Comparison of ENCODE assay signal across 13 cellular contexts in the genomic region with DNA sequence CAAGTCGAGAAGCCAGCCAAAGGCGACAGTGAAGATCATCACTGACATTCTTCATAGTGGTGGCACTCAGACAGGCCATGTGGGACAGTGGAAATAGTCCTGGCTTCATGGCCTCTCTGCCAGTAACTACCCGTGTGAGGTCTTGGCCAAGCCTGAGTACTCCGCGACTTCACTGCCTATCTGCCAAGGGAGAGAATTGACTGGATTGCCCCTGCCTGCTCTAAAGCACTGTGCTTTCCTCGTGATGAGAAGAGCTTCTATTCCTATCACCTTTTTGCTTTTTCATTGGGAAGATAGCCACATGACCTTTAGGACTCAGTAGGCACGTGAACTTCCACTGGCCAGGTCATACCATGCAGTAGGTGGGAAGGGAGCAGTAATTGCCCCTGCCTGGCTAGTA.
DNase-seq lines count a peak whose midpoint lies in the region; ATAC-seq, FAIRE-seq and TF ChIP-seq lines count a peak whose summit lies in the region.
"Had no signal": no experiment of that assay in that cellular context is flagged by ENCODE, and none has a peak within 500 bp of the region (broad histone marks: within the 10 kb centered on the region; RNA-seq: fewer than 3 reads in every experiment).

No MANE protein-coding gene starts in this region.

- peaks cover 48% of the 10 kb centered on the region for H3K4me1 Mint-ChIP-seq in activated CD4-positive, alpha-beta T cell treated with anti-CD3 and anti-CD28 coated beads, Interleukin-2, amount 10 ng/mL, durations not matched to agents 7 days and 5 days

- H3K14ac ChIP-seq in H1 (ENCODE audit: insufficient read length) = no peak overlapping the region

- no peaks in the 10 kb centered on the region for H4K20me1 ChIP-seq in MM.1S (ENCODE audit: insufficient read depth, low read length)
- peaks cover 2 to 3% of the 10 kb centered on the region in 2 experiments for H4K20me1 ChIP-seq in H1 (replicated peaks in 1 of 2; ENCODE audit: control insufficient read depth in 1 of 2, insufficient read depth in 2 of 2, low read length in 2 of 2)

- H2BK120ac ChIP-seq in H1 (replicated peaks; ENCODE audit: low read depth, low read length) = no peak overlapping the region

- H2BK20ac ChIP-seq in H1 (ENCODE audit: low read length) = no peak overlapping the region

- CTCF ChIA-PET in activated CD4-positive, alpha-beta T cell treated with anti-CD3 and anti-CD28 coated beads, Interleukin-2, amount 10 ng/mL, durations not matched to agents 7 days and 5 days (lab: Charles Lee) = interaction anchor here (2.3 kb wide), 1 partner anchor 11 kb away, joined by 5 read pairs; no protein-coding TSS in a partner anchor
- CTCF ChIA-PET in H1 (lab: Charles Lee; ENCODE audit: partially characterized antibody) = interaction anchor here (1.0 to 19.4 kb wide), 9 partner anchors 11 to 61 kb away, joined by 3 to 196 read pairs (median 6); no protein-coding TSS in a partner anchor

- H3K9ac ChIP-seq in MM.1S (ENCODE audit: low read length) (peak overlapping the region; percentile 50), H1 (replicated peaks in 1 of 4; ENCODE audit: extremely low read depth in 1 of 4, low read depth in 3 of 4, low read length in 3 of 4) (no peak overlapping the region), parathyroid adenoma (no peak overlapping the region)

- no peak for FAIRE-seq in H1 (lab: Jason Lieb, UNC)
- FAIRE-seq: colon had no signal

- H3K9me3 Mint-ChIP-seq in activated CD4-positive, alpha-beta T cell treated with anti-CD3 and anti-CD28 coated beads, Interleukin-2, amount 10 ng/mL, durations not matched to agents 7 days and 5 days = no peaks in the 10 kb centered on the region
- H3K9me3 Mint-ChIP-seq: nephron had no signal

- peak overlapping the region; percentile 86 for H3K27ac Mint-ChIP-seq in activated CD4-positive, alpha-beta T cell treated with anti-CD3 and anti-CD28 coated beads, Interleukin-2, amount 10 ng/mL, durations not matched to agents 7 days and 5 days

- peak overlapping the region; percentile 4; the same call in 1 of the 2 replicates for H2BK5ac ChIP-seq in H1 (ENCODE audit: low read depth, low read length)

- ATAC-seq in GM18511 (IDR thresholded peaks at IDR 0.05; ENCODE audit: unreplicated experiment) = no peak

- no peak for DNase-seq in activated CD4-positive, alpha-beta T cell treated with anti-CD3 and anti-CD28 coated beads, Interleukin-2, amount 10 ng/mL, durations not matched to agents 7 days and 5 days
- no peak for DNase-seq in activated CD4-positive, alpha-beta T cell treated with anti-CD3 and anti-CD28 coated beads, Interleukin-2, amount 50 U/mL, for 1 hour
- DNase-seq in MM.1S = no peak
- no peak for DNase-seq in H1 (ENCODE audit: low read depth in 1 of 2, low spot score in 2 of 2)
- no peak for DNase-seq in activated gamma-delta T cell (lab: John Stamatoyannopoulos, UW)
- DNase-seq in NCI-H526 treated with DMSO at 0.1 percent for 48 hours (lab: John Stamatoyannopoulos, UW) = no peak
- DNase-seq: ACHN, erythroblast had no signal

- no peak overlapping the region for H3K56ac ChIP-seq in H1 (replicated peaks; ENCODE audit: insufficient read length, low read depth, low read length)

- no peak overlapping the region for H4K5ac ChIP-seq in H1 (ENCODE audit: insufficient read length, low read depth, low read length)

- no peaks in the 10 kb centered on the region for H3K36me3 Mint-ChIP-seq in activated CD4-positive, alpha-beta T cell treated with anti-CD3 and anti-CD28 coated beads, Interleukin-2, amount 10 ng/mL, durations not matched to agents 7 days and 5 days (ENCODE audit: low read depth)

- H3K18ac ChIP-seq in H1 (ENCODE audit: extremely low read depth, low read length) = 0 out of 2 replicates have a peak overlapping the region, but pooled peaks have one; percentile 40

- peaks cover 31% of the 10 kb centered on the region for H3F3A ChIP-seq in MM.1S (ENCODE audit: insufficient read depth, low read length)

- peaks cover 45% of the 10 kb centered on the region for H3K4me1 ChIP-seq in MM.1S (ENCODE audit: low read length)
- H3K4me1 ChIP-seq in H1 (replicated peaks in 1 of 4; ENCODE audit: control insufficient read depth in 3 of 4, insufficient read depth in 4 of 4, low read length in 3 of 4) = peaks cover 5 to 23% (median 16%) of the 10 kb centered on the region in 4 experiments
- peaks cover 44% of the 10 kb centered on the region for H3K4me1 ChIP-seq in parathyroid adenoma
- H3K4me1 ChIP-seq: SJSA1 had no signal

- H2BK12ac ChIP-seq in H1 (ENCODE audit: low read depth, low read length) = peak overlapping the region; percentile 92; the same call in 1 of the 2 replicates

- peak overlapping the region; percentile 55; the same call in 1 of the 2 replicates for H3K4me2 ChIP-seq in MM.1S (ENCODE audit: low read depth, low read length)
- H3K4me2 ChIP-seq in H1 (ENCODE audit: insufficient read depth in 1 of 2, low read depth in 2 of 2, low read length in 2 of 2) = peak overlapping the region; percentile 19 to 39; a peak in 1 of 4 replicates
- peak overlapping the region; percentile 16 for H3K4me2 ChIP-seq in parathyroid adenoma (ENCODE audit: low read length)

- H3K23me2 ChIP-seq in H1 (ENCODE audit: low read depth, low read length) = no peaks in the 10 kb centered on the region; the same call in 1 of the 2 replicates

- H3K23ac ChIP-seq in H1 (ENCODE audit: insufficient read length) = no peak overlapping the region

- peak overlapping the region; percentile 11 for H4K91ac ChIP-seq in H1 (replicated peaks; ENCODE audit: insufficient read length, low read length)

- H3K27ac ChIP-seq in MM.1S (ENCODE audit: low read length) (peak overlapping the region; percentile 97), H1 (ENCODE audit: low read depth, low read length) (no peak overlapping the region), parathyroid adenoma (peak overlapping the region; percentile 48)
- H3K27ac ChIP-seq: SJSA1 had no signal

- TF ChIP-seq RAD21 in H1 (IDR thresholded peaks at IDR 0.05 in 1 of 2, conservative IDR thresholded peaks at IDR 0.05 in 1 of 2; ENCODE audit: low read depth in 2 of 2, low read length in 2 of 2) = no peak

- H3K27me3 Mint-ChIP-seq in activated CD4-positive, alpha-beta T cell treated with anti-CD3 and anti-CD28 coated beads, Interleukin-2, amount 10 ng/mL, durations not matched to agents 7 days and 5 days = peaks cover 10% of the 10 kb centered on the region

- peaks cover 7% of the 10 kb centered on the region for H3K79me1 ChIP-seq in H1 (ENCODE audit: low read depth, low read length)

- H3K79me2 ChIP-seq in MM.1S (ENCODE audit: low read length) (peaks cover 7% of the 10 kb centered on the region), H1 (ENCODE audit: control insufficient read depth in 1 of 2, insufficient read depth in 2 of 2, low read length in 2 of 2) (peaks cover 0 to 27% of the 10 kb centered on the region in 2 experiments; a peak in 3 of 4 replicates), parathyroid adenoma (peaks cover 72% of the 10 kb centered on the region)

- TF ChIP-seq CTCF in MM.1S (IDR thresholded peaks at IDR 0.05; ENCODE audit: low read length) (no peak), H1 (IDR thresholded peaks at IDR 0.05; ENCODE audit: control extremely low read depth in 1 of 3, insufficient read depth in 1 of 3, low read depth in 1 of 3, low read length in 3 of 3) (no peak), parathyroid adenoma (IDR thresholded peaks at IDR 0.05) (no peak)

- H3K4me3 Mint-ChIP-seq in activated CD4-positive, alpha-beta T cell treated with anti-CD3 and anti-CD28 coated beads, Interleukin-2, amount 10 ng/mL, durations not matched to agents 7 days and 5 days = no peak overlapping the region
- H3K4me3 Mint-ChIP-seq: nephron had no signal

- H3K4ac ChIP-seq in H1 (replicated peaks; ENCODE audit: insufficient read length, low read depth, low read length) = no peak overlapping the region

- H3K9me3 ChIP-seq in MM.1S (replicated peaks; ENCODE audit: insufficient read depth, low read length) (no peaks in the 10 kb centered on the region), H1 (ENCODE audit: insufficient read depth in 2 of 2, low read depth in 1 of 2, low read length in 1 of 2) (no peaks in the 10 kb centered on the region), parathyroid adenoma (ENCODE audit: control insufficient read depth, low read length) (no peaks in the 10 kb centered on the region)
- H3K9me3 ChIP-seq: SJSA1 had no signal

- TF ChIP-seq EP300 in H1 (IDR thresholded peaks at IDR 0.05; ENCODE audit: borderline replicate concordance in 1 of 2, low read depth in 2 of 2, low read length in 2 of 2) = no peak

- no peaks in the 10 kb centered on the region for H3K9me2 ChIP-seq in MM.1S (replicated peaks; ENCODE audit: insufficient read depth, low read length)

- H3K4me3 ChIP-seq in MM.1S (ENCODE audit: low read length) = peak overlapping the region; percentile 6; the same call in 1 of the 2 replicates
- H3K4me3 ChIP-seq in H1 (ENCODE audit: extremely low read depth in 1 of 4, insufficient read depth in 2 of 4, low read depth in 3 of 4, low read length in 4 of 4) = no peak overlapping the region
- H3K4me3 ChIP-seq in parathyroid adenoma (ENCODE audit: low read depth, low read length) = no peak overlapping the region
- H3K4me3 ChIP-seq: SJSA1 had no signal

- H2AK5ac ChIP-seq in H1 (ENCODE audit: low read depth, low read length) = peak overlapping the region; percentile 86; the same call in 1 of the 2 replicates

- no peaks in the 10 kb centered on the region for H3K27me3 ChIP-seq in MM.1S (replicated peaks; ENCODE audit: insufficient read depth, low read length)
- no peaks in the 10 kb centered on the region for H3K27me3 ChIP-seq in H1 (replicated peaks in 1 of 4; ENCODE audit: control insufficient read depth in 3 of 4, extremely low read depth in 1 of 4, insufficient read depth in 3 of 4, low read length in 3 of 4)
- H3K27me3 ChIP-seq in parathyroid adenoma (ENCODE audit: control insufficient read depth, insufficient read depth, low read length) = no peaks in the 10 kb centered on the region
- H3K27me3 ChIP-seq: SJSA1 had no signal

- TF ChIP-seq POLR2A in H1 (IDR thresholded peaks at IDR 0.05; ENCODE audit: control extremely low read depth in 1 of 2, low read depth in 2 of 2, low read length in 2 of 2) = no peak

- H4K8ac ChIP-seq in H1 (ENCODE audit: extremely low read depth, insufficient read depth, low read length) = no peak overlapping the region

- H2BK15ac ChIP-seq in H1 (ENCODE audit: low read length) = peak overlapping the region; percentile 66; the same call in 1 of the 2 replicates

- peak overlapping the region; percentile 40; the same call in 1 of the 2 replicates for H2AFZ ChIP-seq in MM.1S (ENCODE audit: low read length)
- no peak overlapping the region for H2AFZ ChIP-seq in H1 (ENCODE audit: low read length)
- H2AFZ ChIP-seq in parathyroid adenoma = peak overlapping the region; percentile 48

- 94% methylated on average over 7 of the region's 7 CpGs; no CpG with 5 or more reads in 1 of the 2 experiments for WGBS in H1 (ENCODE audit: extremely low coverage in 1 of 2, insufficient coverage in 1 of 2, insufficient read length in 1 of 2, insufficient replicate concordance in 2 of 2, low coverage in 1 of 2, low lambda C conversion rate in 2 of 2, missing lambda C conversion rate in 1 of 2), 2 experiments

- no peaks in the 10 kb centered on the region for H3K36me3 ChIP-seq in MM.1S (replicated peaks; ENCODE audit: insufficient read depth, low read length)
- H3K36me3 ChIP-seq in H1 (ENCODE audit: control insufficient read depth in 2 of 4, insufficient read depth in 4 of 4, low read length in 3 of 4) = no peaks in the 10 kb centered on the region; a peak in 1 of 8 replicates
- H3K36me3 ChIP-seq in parathyroid adenoma (ENCODE audit: control insufficient read depth, insufficient read depth, low read length) = no peaks in the 10 kb centered on the region

- POLR2A ChIA-PET in activated CD4-positive, alpha-beta T cell treated with anti-CD3 and anti-CD28 coated beads, Interleukin-2, amount 10 ng/mL, durations not matched to agents 7 days and 5 days (lab: Charles Lee) = no interaction called here
- POLR2A ChIA-PET in H1 (lab: Charles Lee; ENCODE audit: partially characterized antibody) = interaction anchor here (1.3 to 2.0 kb wide), 3 partner anchors 8 to 115 kb away, joined by 3 to 11 read pairs (median 6); no protein-coding TSS in a partner anchor
